11 cellular contexts compared by ENCODE assay signal in genomic region chr17:65009848-65010247, GRCh38.
"Had no signal": no experiment of that assay in that cellular context is flagged by ENCODE, and none has a peak within 500 bp of the region (broad histone marks: within the 10 kb centered on the region; RNA-seq: fewer than 3 reads in every experiment).

No MANE protein-coding gene starts in this region.

- DNase-seq: activated CD4-positive, alpha-beta memory T cell treated with anti-CD3 and anti-CD28 coated beads, Interleukin-2, amount 10 ng/mL, durations not matched to agents 7 days and 5 days; activated CD8-positive, alpha-beta memory T cell treated with anti-CD3 and anti-CD28 coated beads, Interleukin-2, amount 50 U/mL, for 48 hours; activated naive CD4-positive, alpha-beta T cell treated with anti-CD3 and anti-CD28 coated beads for 36 hours; effector CD8-positive, alpha-beta T cell; kidney; left ventricle myocardium superior; mesendoderm; small intestine; T-helper 9 cell; thyroid gland; uterus had no signal

- H3K27ac Mint-ChIP-seq: activated CD4-positive, alpha-beta memory T cell treated with anti-CD3 and anti-CD28 coated beads, Interleukin-2, amount 10 ng/mL, durations not matched to agents 7 days and 5 days; activated naive CD4-positive, alpha-beta T cell treated with anti-CD3 and anti-CD28 coated beads for 36 hours had no signal

- ATAC-seq: left ventricle myocardium superior had no signal

- H3K27me3 Mint-ChIP-seq: activated CD4-positive, alpha-beta memory T cell treated with anti-CD3 and anti-CD28 coated beads, Interleukin-2, amount 10 ng/mL, durations not matched to agents 7 days and 5 days had no signal

- H3K9me3 Mint-ChIP-seq: activated CD4-positive, alpha-beta memory T cell treated with anti-CD3 and anti-CD28 coated beads, Interleukin-2, amount 10 ng/mL, durations not matched to agents 7 days and 5 days; activated naive CD4-positive, alpha-beta T cell treated with anti-CD3 and anti-CD28 coated beads for 36 hours had no signal

- H3K4me3 Mint-ChIP-seq: activated CD4-positive, alpha-beta memory T cell treated with anti-CD3 and anti-CD28 coated beads, Interleukin-2, amount 10 ng/mL, durations not matched to agents 7 days and 5 days; activated naive CD4-positive, alpha-beta T cell treated with anti-CD3 and anti-CD28 coated beads for 36 hours had no signal
